ENCODE assay signal across 31 cellular contexts in genomic region chr4:96366632-96367031, GRCh38.
"Had no signal": no experiment of that assay in that cellular context is flagged by ENCODE, and none has a peak within 500 bp of the region (broad histone marks: within the 10 kb centered on the region; RNA-seq: fewer than 3 reads in every experiment).

No MANE protein-coding gene starts in this region.

- DNase-seq: naive thymus-derived CD8-positive, alpha-beta T cell; occipital lobe; ovary; posterior cingulate gyrus; psoas muscle; right cardiac atrium; spleen; stimulated activated CD4-positive, alpha-beta T cell treated with anti-CD3 and anti-CD28 coated beads, Interleukin-12 subunit alpha, Interleukin-12 subunit beta, amount 100 ng/mL, for 4 hours; stimulated activated CD4-positive, alpha-beta T cell treated with anti-CD3 and anti-CD28 coated beads, Interleukin-1b, Interleukin-23, amount 100 ng/mL, for 48 hours; stimulated activated CD4-positive, alpha-beta T cell treated with anti-CD3 and anti-CD28 coated beads, Interleukin-4, amount 100 ng/mL, for 1 hour; stimulated activated CD4-positive, alpha-beta T cell treated with anti-CD3 and anti-CD28 coated beads, Interleukin-4, amount 100 ng/mL, for 4 hours; stimulated activated CD8-positive, alpha-beta memory T cell treated with anti-CD3 and anti-CD28 coated beads, Interleukin-4, amount 100 ng/mL, for 48 hours; stimulated activated naive CD4-positive, alpha-beta T cell; stimulated activated naive CD8-positive, alpha-beta T cell treated with anti-CD3 and anti-CD28 coated beads, Interleukin-15, amount 100 ng/mL, for 72 hours; stimulated activated naive CD8-positive, alpha-beta T cell treated with anti-CD3 and anti-CD28 coated beads, Interleukin-15, Interleukin-2, amounts not matched to agents 100 U/mL and 50 U/mL, for 24 hours; substantia nigra; testis; tibial artery; transverse colon; upper lobe of right lung; uterus had no signal

- H3K79me2 ChIP-seq: parathyroid adenoma had no signal

- H3K27ac ChIP-seq: neural progenitor cell, ovary, parathyroid adenoma, psoas muscle, skin epidermis, spleen, suprapubic skin, testis, tibial artery, transverse colon, upper lobe of right lung, uterus had no signal

- H3K9me3 Mint-ChIP-seq: type B pancreatic cell had no signal

- H3K27ac Mint-ChIP-seq: naive thymus-derived CD8-positive, alpha-beta T cell; nephron; neural progenitor cell; progenitor cell of endocrine pancreas; stimulated activated memory B cell treated with anti-CD40 and anti-IgM and Interleukin-4, amounts not matched to agents 10 μg/mL and 1 μg/mL and 100 μg/mL, for 72 hours; stimulated activated naive CD8-positive, alpha-beta T cell treated with anti-CD3 and anti-CD28 coated beads, Interleukin-15, amount 100 ng/mL, for 72 hours; type B pancreatic cell had no signal

- H3K4me3 ChIP-seq: neural progenitor cell, ovary, psoas muscle, skin epidermis, smooth muscle cell, spleen, suprapubic skin, testis, tibial artery, transverse colon, upper lobe of right lung, uterus had no signal

- H3K4me1 ChIP-seq: neural progenitor cell, parathyroid adenoma, psoas muscle, spleen, suprapubic skin, testis, tibial artery, transverse colon, upper lobe of right lung, uterus had no signal

- ATAC-seq: naive thymus-derived CD8-positive, alpha-beta T cell; psoas muscle; right cardiac atrium; sciatic nerve; stimulated activated memory B cell treated with anti-CD40 and anti-IgM and Interleukin-4, amounts not matched to agents 10 μg/mL and 1 μg/mL and 100 μg/mL, for 72 hours; stimulated activated naive CD8-positive, alpha-beta T cell treated with anti-CD3 and anti-CD28 coated beads, Interleukin-15, amount 100 ng/mL, for 72 hours; stimulated activated naive CD8-positive, alpha-beta T cell treated with anti-CD3 and anti-CD28 coated beads, Interleukin-15, Interleukin-2, amounts not matched to agents 100 U/mL and 50 U/mL, for 24 hours; upper lobe of right lung had no signal

- H3K36me3 Mint-ChIP-seq: naive thymus-derived CD8-positive, alpha-beta T cell; stimulated activated memory B cell treated with anti-CD40 and anti-IgM and Interleukin-4, amounts not matched to agents 10 μg/mL and 1 μg/mL and 100 μg/mL, for 72 hours; type B pancreatic cell had no signal

- H2AFZ ChIP-seq: neural progenitor cell, parathyroid adenoma had no signal

- H3K27me3 ChIP-seq: neural progenitor cell, ovary, spleen, suprapubic skin, testis, tibial artery, transverse colon, upper lobe of right lung, uterus had no signal

- H3K9ac ChIP-seq: neural progenitor cell, parathyroid adenoma had no signal

- H3K4me2 ChIP-seq: neural progenitor cell, smooth muscle cell had no signal

- H3K4me3 Mint-ChIP-seq: naive thymus-derived CD8-positive, alpha-beta T cell; nephron; neural progenitor cell; stimulated activated memory B cell treated with anti-CD40 and anti-IgM and Interleukin-4, amounts not matched to agents 10 μg/mL and 1 μg/mL and 100 μg/mL, for 72 hours; stimulated activated naive CD8-positive, alpha-beta T cell treated with anti-CD3 and anti-CD28 coated beads, Interleukin-15, amount 100 ng/mL, for 72 hours; type B pancreatic cell had no signal

- H3K4me1 Mint-ChIP-seq: naive thymus-derived CD8-positive, alpha-beta T cell; nephron; neural progenitor cell; stimulated activated memory B cell treated with anti-CD40 and anti-IgM and Interleukin-4, amounts not matched to agents 10 μg/mL and 1 μg/mL and 100 μg/mL, for 72 hours; stimulated activated naive CD8-positive, alpha-beta T cell treated with anti-CD3 and anti-CD28 coated beads, Interleukin-15, amount 100 ng/mL, for 72 hours had no signal

- H3K36me3 ChIP-seq: neural progenitor cell, ovary, spleen, suprapubic skin, tibial artery, transverse colon, upper lobe of right lung, uterus had no signal

- H3K9me3 ChIP-seq: ovary, testis, tibial artery, upper lobe of right lung, uterus had no signal

- H3K27me3 Mint-ChIP-seq: naive thymus-derived CD8-positive, alpha-beta T cell; progenitor cell of endocrine pancreas; stimulated activated memory B cell treated with anti-CD40 and anti-IgM and Interleukin-4, amounts not matched to agents 10 μg/mL and 1 μg/mL and 100 μg/mL, for 72 hours; stimulated activated naive CD8-positive, alpha-beta T cell treated with anti-CD3 and anti-CD28 coated beads, Interleukin-15, amount 100 ng/mL, for 72 hours; type B pancreatic cell had no signal
